Comparison of ENCODE assay signal across 13 cellular contexts in genomic region chr6:139600919-139601470, GRCh38.
DNase-seq lines count a peak whose midpoint lies in the region; ATAC-seq, FAIRE-seq and TF ChIP-seq lines count a peak whose summit lies in the region.
"Had no signal": no experiment of that assay in that cellular context is flagged by ENCODE, and none has a peak within 500 bp of the region (broad histone marks: within the 10 kb centered on the region; RNA-seq: fewer than 3 reads in every experiment).

No MANE protein-coding gene starts in this region.

- intact Hi-C loops in right cardiac atrium (cut with DNase I) (no loop called here), upper lobe of right lung (cut with DNase I) (no loop called here)

- FAIRE-seq in GM12892 (lab: Jason Lieb, UNC), result peak; percentile 72

- H3K27ac ChIP-seq in right cardiac atrium (ENCODE audit: low read length) (no peak overlapping the region), upper lobe of right lung (no peak overlapping the region)

- TF ChIP-seq CTCF in upper lobe of right lung (IDR thresholded peaks at IDR 0.05), result no peak

- no peak for TF ChIP-seq POLR2A in GM12892 (IDR thresholded peaks at IDR 0.05; ENCODE audit: low read depth, low read length)

- ATAC-seq in GM19324 (IDR thresholded peaks at IDR 0.05; ENCODE audit: low FRiP score, unreplicated experiment) (peak; percentile 79), HG02870 (IDR thresholded peaks at IDR 0.05; ENCODE audit: unreplicated experiment) (peak; percentile 97), right cardiac atrium (no peak), upper lobe of right lung (no peak)

- no peak overlapping the region for H3K4me3 ChIP-seq in right cardiac atrium (ENCODE audit: low read length)
- H3K4me3 ChIP-seq in upper lobe of right lung, result no peak overlapping the region

- H3K9me3 ChIP-seq in right cardiac atrium (ENCODE audit: control insufficient read depth, low read length) (no peaks in the 10 kb centered on the region), upper lobe of right lung (no peaks in the 10 kb centered on the region)

- DNase-seq in GM12892 (ENCODE audit: insufficient read length) (no peak), MV-4-11 (lab: John Stamatoyannopoulos, UW) (peak; percentile 29), right cardiac atrium (no peak), NCI-H2227 treated with DMSO at 0.1 percent for 48 hours (lab: John Stamatoyannopoulos, UW) (no peak), COLO829 (ENCODE audit: low spot score) (no peak), upper lobe of right lung (no peak)
- DNase-seq: activated gamma-delta T cell treated with Interleukin-2 at 50 U/mL for 16 hours; CD4-positive, CD25-positive, alpha-beta regulatory T cell; effector memory CD4-positive, alpha-beta T cell; natural killer cell; SW 1271 had no signal

- peaks cover 1% of the 10 kb centered on the region for H3K4me1 ChIP-seq in right cardiac atrium (ENCODE audit: control insufficient read depth, insufficient read depth, low read length)
- peaks cover 22% of the 10 kb centered on the region for H3K4me1 ChIP-seq in upper lobe of right lung

- no peaks in the 10 kb centered on the region for H3K36me3 ChIP-seq in upper lobe of right lung

- 92% methylated on average over 2 of the region's 2 CpGs for WGBS in right cardiac atrium

- H3K27me3 ChIP-seq in right cardiac atrium (ENCODE audit: control insufficient read depth, insufficient read depth), result no peaks in the 10 kb centered on the region
- H3K27me3 ChIP-seq in upper lobe of right lung, result no peaks in the 10 kb centered on the region

Comparison
In these comparisons a context has a peak if more than half of its experiments do, and no peak if none do; other contexts are left out.
1. ATAC-seq: peak in GM19324 (single experiment) and HG02870 (single experiment); none in right cardiac atrium (0 of 2) and upper lobe of right lung (single experiment).